9 cellular contexts compared by ENCODE assay signal in genomic region chr2:60819155-60819862, GRCh38.
A peak's percentile ranks its signal among the peaks of the same experiment; 100 is the strongest.
DNase-seq lines count a peak whose midpoint lies in the region; ATAC-seq, FAIRE-seq and TF ChIP-seq lines count a peak whose summit lies in the region.
"Had no signal": no experiment of that assay in that cellular context is flagged by ENCODE, and none has a peak within 500 bp of the region (broad histone marks: within the 10 kb centered on the region; RNA-seq: fewer than 3 reads in every experiment).

No MANE protein-coding gene starts in this region.

- H3K9me3 Mint-ChIP-seq in stimulated activated naive CD8-positive, alpha-beta T cell treated with anti-CD3 and anti-CD28 coated beads, Interleukin-15, amount 100 ng/mL, for 72 hours: no peaks in the 10 kb centered on the region
- no peaks in the 10 kb centered on the region for H3K9me3 Mint-ChIP-seq in WTC11

- peak; percentile 92 for ATAC-seq in stimulated activated naive CD8-positive, alpha-beta T cell treated with anti-CD3 and anti-CD28 coated beads, Interleukin-15, amount 100 ng/mL, for 72 hours
- ATAC-seq in WTC11 (no peak; the same call in 1 of the 2 replicates), HG02678 (IDR thresholded peaks at IDR 0.05; ENCODE audit: unreplicated experiment) (no peak)

- H3K27ac Mint-ChIP-seq in stimulated activated naive CD8-positive, alpha-beta T cell treated with anti-CD3 and anti-CD28 coated beads, Interleukin-15, amount 100 ng/mL, for 72 hours: peak overlapping the region; percentile 97 to 98
- no peak overlapping the region for H3K27ac Mint-ChIP-seq in WTC11

- POLR2A ChIA-PET in WTC11 (lab: Charles Lee): no interaction called here

- no peaks in the 10 kb centered on the region for H3K36me3 ChIP-seq in small intestine (ENCODE audit: control insufficient read depth in 2 of 2, insufficient read depth in 2 of 2, low read length in 2 of 2)

- H3K36me3 Mint-ChIP-seq in WTC11: no peaks in the 10 kb centered on the region

- no peak for FAIRE-seq in small intestine (lab: Jason Lieb, UNC)

- H3K4me3 ChIP-seq in small intestine (ENCODE audit: low read depth in 1 of 2, low read length in 2 of 2): no peak overlapping the region

- H3K4me1 ChIP-seq in small intestine (ENCODE audit: control insufficient read depth in 2 of 2, insufficient read depth in 1 of 2, low read depth in 1 of 2, low read length in 1 of 2): peaks cover 0 to 2% of the 10 kb centered on the region in 2 donors

- H3K27ac ChIP-seq in small intestine (ENCODE audit: low read depth in 1 of 2, low read length in 1 of 2): peak overlapping the region; percentile 59 to 69
- H3K27ac ChIP-seq: KMS-11 had no signal

- no peaks in the 10 kb centered on the region for H3K9me3 ChIP-seq in small intestine (ENCODE audit: control insufficient read depth, low read depth)

- peaks cover 61% of the 10 kb centered on the region for H3K4me1 Mint-ChIP-seq in stimulated activated naive CD8-positive, alpha-beta T cell treated with anti-CD3 and anti-CD28 coated beads, Interleukin-15, amount 100 ng/mL, for 72 hours
- H3K4me1 Mint-ChIP-seq in WTC11: 0 out of 2 replicates have a peak, but pooled peaks cover 3% of the 10 kb centered on the region

- CTCF ChIA-PET in WTC11 (lab: Charles Lee): interaction anchor here (1.1 to 1.5 kb wide), 2 partner anchors 112 to 145 kb away, joined by 4 to 6 read pairs; no protein-coding TSS in a partner anchor

- no peaks in the 10 kb centered on the region for H3K27me3 ChIP-seq in small intestine (ENCODE audit: control insufficient read depth in 2 of 2, insufficient read depth in 2 of 2, low read length in 2 of 2)

- H3K27me3 Mint-ChIP-seq in stimulated activated naive CD8-positive, alpha-beta T cell treated with anti-CD3 and anti-CD28 coated beads, Interleukin-15, amount 100 ng/mL, for 72 hours: no peaks in the 10 kb centered on the region
- H3K27me3 Mint-ChIP-seq in WTC11 (ENCODE audit: low read depth): no peaks in the 10 kb centered on the region

- TF ChIP-seq CTCF in GM20000 (IDR thresholded peaks at IDR 0.05; ENCODE audit: extremely low read depth, missing control alignments) (no peak), WTC11 (IDR thresholded peaks at IDR 0.05) (no peak)

- peak; percentile 67 for DNase-seq in activated CD4-positive, CD25-positive, alpha-beta regulatory T cell treated with anti-CD3 and anti-CD28 coated beads, Interleukin-2, amount 50 U/mL, for 72 hours
- DNase-seq in activated gamma-delta T cell treated with anti-CD3 and anti-CD28 coated beads, Interleukin-2, amount 50 U/mL, for 16 hours (ENCODE audit: low read depth): peak; percentile 79
- DNase-seq in small intestine: peak; percentile 70
- peak; percentile 74 to 86 for DNase-seq in stimulated activated naive CD8-positive, alpha-beta T cell treated with anti-CD3 and anti-CD28 coated beads, Interleukin-15, amount 100 ng/mL, for 72 hours
- DNase-seq in GM20000 (ENCODE audit: low spot score): no peak
- DNase-seq in WTC11 (ENCODE audit: low spot score): no peak
- no peak for DNase-seq in NCI-H2081 treated with DMSO at 0.1 percent for 48 hours (lab: John Stamatoyannopoulos, UW)

- H3K4me3 Mint-ChIP-seq in stimulated activated naive CD8-positive, alpha-beta T cell treated with anti-CD3 and anti-CD28 coated beads, Interleukin-15, amount 100 ng/mL, for 72 hours: peak overlapping the region; percentile 70 to 72
- H3K4me3 Mint-ChIP-seq in WTC11: no peak overlapping the region

- WGBS in small intestine, 3 donors: 71 to 85% (median 73%) methylated on average over 15 of the region's 15 CpGs

TF ChIP-seq in WTC11, 78 proteins besides CTCF, POLR2A, EP300 and RAD21 (continues in another document):
- no peak for TF ChIP-seq ZNF416 (CRISPR knock-in tag; IDR thresholded peaks at IDR 0.05)
- TF ChIP-seq ZBTB21 (CRISPR knock-in tag; IDR thresholded peaks at IDR 0.05; ENCODE audit: borderline replicate concordance): no peak
- no peak for TF ChIP-seq ZNF512 (CRISPR knock-in tag; IDR thresholded peaks at IDR 0.05; ENCODE audit: borderline replicate concordance)
- no peak for TF ChIP-seq SMAD3 (CRISPR knock-in tag; IDR thresholded peaks at IDR 0.05; ENCODE audit: borderline replicate concordance)
- no peak for TF ChIP-seq ATF6 (CRISPR knock-in tag; IDR thresholded peaks at IDR 0.05)
- no peak for TF ChIP-seq ATF3 (CRISPR knock-in tag; conservative IDR thresholded peaks at IDR 0.05)
- no peak for TF ChIP-seq E2F1 (CRISPR knock-in tag; IDR thresholded peaks at IDR 0.05)
- no peak for TF ChIP-seq EMX1 (CRISPR knock-in tag; IDR thresholded peaks at IDR 0.05)
- TF ChIP-seq AFF4 (CRISPR knock-in tag; IDR thresholded peaks at IDR 0.05; ENCODE audit: borderline replicate concordance): no peak
- TF ChIP-seq ATF1 (CRISPR knock-in tag; IDR thresholded peaks at IDR 0.05): no peak
- TF ChIP-seq FOXK1 (CRISPR knock-in tag; IDR thresholded peaks at IDR 0.05): no peak
- TF ChIP-seq FOXP1 (CRISPR knock-in tag; IDR thresholded peaks at IDR 0.05; ENCODE audit: borderline replicate concordance): no peak
- no peak for TF ChIP-seq TEAD1 (CRISPR knock-in tag; IDR thresholded peaks at IDR 0.05)
- TF ChIP-seq MXD4 (CRISPR knock-in tag; IDR thresholded peaks at IDR 0.05; ENCODE audit: borderline replicate concordance): no peak
- TF ChIP-seq CBFB (CRISPR knock-in tag; IDR thresholded peaks at IDR 0.05; ENCODE audit: low read depth): no peak
- no peak for TF ChIP-seq ZNF263 (CRISPR knock-in tag; IDR thresholded peaks at IDR 0.05; ENCODE audit: low read depth)
- TF ChIP-seq HMGA2 (CRISPR knock-in tag; IDR thresholded peaks at IDR 0.05): no peak

Comparison
In these comparisons a context has a peak if more than half of its experiments do, and no peak if none do; other contexts are left out.
1. DNase-seq: peak in activated CD4-positive, CD25-positive, alpha-beta regulatory T cell treated with anti-CD3 and anti-CD28 coated beads, Interleukin-2, amount 50 U/mL, for 72 hours (single experiment), activated gamma-delta T cell treated with anti-CD3 and anti-CD28 coated beads, Interleukin-2, amount 50 U/mL, for 16 hours (single experiment), small intestine (single experiment) and stimulated activated naive CD8-positive, alpha-beta T cell treated with anti-CD3 and anti-CD28 coated beads, Interleukin-15, amount 100 ng/mL, for 72 hours (2 of 2); none in GM20000 (single experiment), WTC11 (single experiment) and NCI-H2081 treated with DMSO at 0.1 percent for 48 hours (single experiment).